1 cellular context compared by ENCODE assay signal in genomic region chr14:37590810-37591139, GRCh38.
TF ChIP-seq lines count a peak whose summit lies in the region.

No MANE protein-coding gene starts in this region.

TF ChIP-seq in A549, 52 proteins besides CTCF, POLR2A, EP300 and RAD21 (continued from another document):
- TF ChIP-seq HEYL (CRISPR knock-in tag; IDR thresholded peaks at IDR 0.05) (no peak), USF2 (IDR thresholded peaks at IDR 0.05) (no peak), HOXA7 (CRISPR knock-in tag; IDR thresholded peaks at IDR 0.05) (no peak), HDAC2 (IDR thresholded peaks at IDR 0.05) (no peak)
TF ChIP-seq in A549: peak in this region for 0.
